Comparison of ENCODE assay signal across 17 cellular contexts in the genomic region with DNA sequence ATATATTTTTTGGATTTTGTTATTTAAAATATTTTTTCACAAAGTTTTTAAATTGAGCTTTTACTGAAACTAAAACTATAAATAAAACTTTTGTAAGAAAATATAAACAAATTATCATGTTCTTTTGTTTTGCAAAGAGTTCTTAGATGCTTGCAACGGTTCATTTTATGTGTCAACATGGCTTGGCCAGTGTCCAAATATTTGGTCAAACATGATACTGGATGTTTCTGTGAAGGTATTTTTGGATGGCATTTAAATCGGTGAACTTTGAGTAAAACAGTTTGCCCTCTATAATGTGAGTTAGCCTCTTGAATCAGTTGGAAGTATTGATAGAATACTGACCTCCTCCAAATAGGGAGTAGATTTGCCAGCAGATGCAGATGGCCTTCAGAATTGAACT.
"Had no signal": no experiment of that assay in that cellular context is flagged by ENCODE, and none has a peak within 500 bp of the region (broad histone marks: within the 10 kb centered on the region; RNA-seq: fewer than 3 reads in every experiment).

No MANE protein-coding gene starts in this region.

- H3K27ac ChIP-seq: foreskin keratinocyte, left ventricle myocardium inferior, thyroid gland, WERI-Rb-1 had no signal

- H3K27me3 Mint-ChIP-seq: natural killer cell treated with Interleukin-12 subunit alpha and Interleukin-12 subunit beta and Interleukin-15 and Interleukin-18, amount 100 ng/mL, for 72 hours; stimulated activated memory B cell treated with anti-CD40 and anti-IgM and Interleukin-4, amounts not matched to agents 10 μg/mL and 1 μg/mL and 100 μg/mL, for 72 hours had no signal

- H3K4me3 Mint-ChIP-seq: activated naive CD4-positive, alpha-beta T cell treated with anti-CD3 and anti-CD28 coated beads, Interleukin-2, amount 50 U/mL, for 24 hours; natural killer cell treated with Interleukin-12 subunit alpha and Interleukin-12 subunit beta and Interleukin-15 and Interleukin-18, amount 100 ng/mL, for 72 hours; stimulated activated memory B cell treated with anti-CD40 and anti-IgM and Interleukin-4, amounts not matched to agents 10 μg/mL and 1 μg/mL and 100 μg/mL, for 72 hours; T-helper 17 cell had no signal

- H3K4me3 ChIP-seq: left ventricle myocardium inferior, thyroid gland had no signal

- H3K27me3 ChIP-seq: foreskin keratinocyte, thyroid gland had no signal

- H3K9me3 Mint-ChIP-seq: activated naive CD4-positive, alpha-beta T cell treated with anti-CD3 and anti-CD28 coated beads, Interleukin-2, amount 50 U/mL, for 24 hours had no signal

- H3K36me3 ChIP-seq: left ventricle myocardium inferior, thyroid gland, WERI-Rb-1 had no signal

- DNase-seq: activated CD4-positive, alpha-beta T cell treated with anti-CD3 and anti-CD28 coated beads, Interleukin-2, amount 50 U/mL, for 48 hours; activated T-cell treated with anti-CD3 and anti-CD28 coated beads, Interleukin-2, amount 50 U/mL, for 1 hour; amygdala; foreskin keratinocyte; glutamatergic neuron; hypothalamus; left ventricle myocardium inferior; mesendoderm; nucleus accumbens; retina; stimulated activated CD4-positive, alpha-beta T cell treated with anti-CD3 and anti-CD28 coated beads, Interleukin-2, amount 100 ng/mL, for 48 hours; T-helper 17 cell; thyroid gland; WERI-Rb-1 had no signal

- H3K27ac Mint-ChIP-seq: activated naive CD4-positive, alpha-beta T cell treated with anti-CD3 and anti-CD28 coated beads, Interleukin-2, amount 50 U/mL, for 24 hours; natural killer cell treated with Interleukin-12 subunit alpha and Interleukin-12 subunit beta and Interleukin-15 and Interleukin-18, amount 100 ng/mL, for 72 hours; stimulated activated memory B cell treated with anti-CD40 and anti-IgM and Interleukin-4, amounts not matched to agents 10 μg/mL and 1 μg/mL and 100 μg/mL, for 72 hours; T-helper 17 cell had no signal

- H3K9me3 ChIP-seq: thyroid gland had no signal

- ATAC-seq: foreskin keratinocyte; natural killer cell treated with Interleukin-12 subunit alpha and Interleukin-12 subunit beta and Interleukin-15 and Interleukin-18, amount 100 ng/mL, for 72 hours; stimulated activated memory B cell treated with anti-CD40 and anti-IgM and Interleukin-4, amounts not matched to agents 10 μg/mL and 1 μg/mL and 100 μg/mL, for 72 hours; T-helper 17 cell had no signal

- H3K36me3 Mint-ChIP-seq: activated naive CD4-positive, alpha-beta T cell treated with anti-CD3 and anti-CD28 coated beads, Interleukin-2, amount 50 U/mL, for 24 hours; natural killer cell treated with Interleukin-12 subunit alpha and Interleukin-12 subunit beta and Interleukin-15 and Interleukin-18, amount 100 ng/mL, for 72 hours; stimulated activated memory B cell treated with anti-CD40 and anti-IgM and Interleukin-4, amounts not matched to agents 10 μg/mL and 1 μg/mL and 100 μg/mL, for 72 hours had no signal

- H3K4me1 ChIP-seq: left ventricle myocardium inferior, thyroid gland had no signal

- H3K4me1 Mint-ChIP-seq: activated naive CD4-positive, alpha-beta T cell treated with anti-CD3 and anti-CD28 coated beads, Interleukin-2, amount 50 U/mL, for 24 hours; stimulated activated memory B cell treated with anti-CD40 and anti-IgM and Interleukin-4, amounts not matched to agents 10 μg/mL and 1 μg/mL and 100 μg/mL, for 72 hours; T-helper 17 cell had no signal
